Comparison of ENCODE assay signal across 8 cellular contexts in the genomic region with DNA sequence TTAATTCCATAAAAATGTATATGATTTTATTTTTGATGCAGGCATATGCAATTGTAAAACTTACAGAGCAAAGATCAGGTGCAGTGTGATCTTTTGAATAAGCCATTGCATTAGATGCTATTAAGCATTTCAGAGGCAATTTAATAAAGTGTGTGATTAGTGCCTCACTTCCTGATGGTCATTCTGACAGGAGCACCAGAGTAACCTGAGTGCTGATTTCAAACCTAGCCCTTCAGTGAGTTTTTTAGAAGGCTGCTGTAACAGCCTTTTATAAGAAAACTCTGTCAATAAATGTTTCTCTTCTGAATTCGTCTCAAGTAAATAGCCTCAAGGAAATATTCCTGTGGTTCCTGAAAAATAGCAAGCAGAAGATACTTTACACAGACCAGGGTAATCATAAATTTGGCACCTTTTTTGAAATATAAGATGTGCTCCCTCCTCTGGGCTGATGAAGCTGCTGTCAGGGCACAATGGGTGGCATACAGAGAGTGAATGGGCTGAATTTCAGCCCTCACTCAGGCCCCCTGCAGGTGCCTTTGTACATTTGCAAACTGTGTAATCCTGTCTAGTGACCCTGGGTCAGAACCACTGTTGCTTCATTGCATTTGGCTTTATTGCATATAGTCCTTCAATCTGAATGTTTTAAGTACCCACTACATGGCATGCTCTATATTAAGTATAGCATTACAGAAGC.
DNase-seq lines count a peak whose midpoint lies in the region; ATAC-seq and TF ChIP-seq lines count a peak whose summit lies in the region.

No MANE protein-coding gene starts in this region.

- no peaks in the 10 kb centered on the region for H3K4me1 Mint-ChIP-seq in activated CD8-positive, alpha-beta memory T cell treated with anti-CD3 and anti-CD28 coated beads, Interleukin-2, amount 10 ng/mL, durations not matched to agents 7 days and 5 days

- H3K36me3 ChIP-seq in OCI-LY3 (replicated peaks; ENCODE audit: low read depth, low read length): no peaks in the 10 kb centered on the region
- H3K36me3 ChIP-seq in tibial nerve: no peaks in the 10 kb centered on the region

- no peak for TF ChIP-seq EP300 in tibial nerve (IDR thresholded peaks at IDR 0.05)

- H3K27me3 ChIP-seq in OCI-LY3 (ENCODE audit: low read depth, low read length): no peaks in the 10 kb centered on the region
- H3K27me3 ChIP-seq in tibial nerve: no peaks in the 10 kb centered on the region

- no peak overlapping the region for H3K27ac Mint-ChIP-seq in activated CD8-positive, alpha-beta memory T cell treated with anti-CD3 and anti-CD28 coated beads, Interleukin-2, amount 10 ng/mL, durations not matched to agents 7 days and 5 days

- no peak for ATAC-seq in activated CD8-positive, alpha-beta memory T cell treated with anti-CD3 and anti-CD28 coated beads, Interleukin-2, amount 10 ng/mL, durations not matched to agents 7 days and 5 days
- ATAC-seq in HG02884 (IDR thresholded peaks at IDR 0.05; ENCODE audit: unreplicated experiment): peak; percentile 91

- no peaks in the 10 kb centered on the region for H3K79me2 ChIP-seq in OCI-LY3 (ENCODE audit: low read length)

- peak; percentile 44 for TF ChIP-seq CTCF in OCI-LY3 (IDR thresholded peaks at IDR 0.05; ENCODE audit: low read depth, low read length)
- no peak for TF ChIP-seq CTCF in tibial nerve (IDR thresholded peaks at IDR 0.05)

- no peaks in the 10 kb centered on the region for H4K20me1 ChIP-seq in OCI-LY3 (ENCODE audit: insufficient read depth, low read length)

- H3K9me3 ChIP-seq in OCI-LY3 (ENCODE audit: insufficient read depth, low read length) (no peaks in the 10 kb centered on the region), tibial nerve (no peaks in the 10 kb centered on the region)

- no peak overlapping the region for H3K4me3 ChIP-seq in OCI-LY3 (ENCODE audit: low read length)
- no peak overlapping the region for H3K4me3 ChIP-seq in tibial nerve

- peak; percentile 14 for DNase-seq in activated CD8-positive, alpha-beta memory T cell treated with anti-CD3 and anti-CD28 coated beads, Interleukin-2, amount 50 U/mL, for 4 hours
- DNase-seq in activated CD8-positive, alpha-beta memory T cell treated with anti-CD3 and anti-CD28 coated beads, Interleukin-2, amount 10 ng/mL, durations not matched to agents 7 days and 5 days: no peak
- DNase-seq in germinal center (ENCODE audit: low spot score) (peak; percentile 5), NCI-H446 treated with DMSO at 0.1 percent for 48 hours (lab: John Stamatoyannopoulos, UW) (no peak), nucleus accumbens (lab: John Stamatoyannopoulos, UW) (no peak), tibial nerve (ENCODE audit: low spot score in 2 of 2) (no peak)

- H3K9me3 Mint-ChIP-seq in activated CD8-positive, alpha-beta memory T cell treated with anti-CD3 and anti-CD28 coated beads, Interleukin-2, amount 10 ng/mL, durations not matched to agents 7 days and 5 days (ENCODE audit: low read depth): no peaks in the 10 kb centered on the region

- no peak for TF ChIP-seq POLR2A in tibial nerve (IDR thresholded peaks at IDR 0.05)

- no peak overlapping the region for H3K9ac ChIP-seq in OCI-LY3 (ENCODE audit: low read length)

- H3K27ac ChIP-seq in OCI-LY3 (ENCODE audit: low read length) (no peak overlapping the region), tibial nerve (no peak overlapping the region)

- no peaks in the 10 kb centered on the region for H3K4me1 ChIP-seq in OCI-LY3 (ENCODE audit: low read length)
- peaks cover 0 to 27% (median 5%) of the 10 kb centered on the region in 4 donors for H3K4me1 ChIP-seq in tibial nerve

- no peak overlapping the region for H3K4me3 Mint-ChIP-seq in activated CD8-positive, alpha-beta memory T cell treated with anti-CD3 and anti-CD28 coated beads, Interleukin-2, amount 10 ng/mL, durations not matched to agents 7 days and 5 days

- no peaks in the 10 kb centered on the region for H3K36me3 Mint-ChIP-seq in activated CD8-positive, alpha-beta memory T cell treated with anti-CD3 and anti-CD28 coated beads, Interleukin-2, amount 10 ng/mL, durations not matched to agents 7 days and 5 days

- no peak overlapping the region for H2AFZ ChIP-seq in OCI-LY3 (ENCODE audit: low read depth, low read length)

- CTCF ChIA-PET in activated CD8-positive, alpha-beta memory T cell treated with anti-CD3 and anti-CD28 coated beads, Interleukin-2, amount 10 ng/mL, durations not matched to agents 7 days and 5 days (lab: Charles Lee): no interaction called here

- no peak overlapping the region for H3K4me2 ChIP-seq in OCI-LY3 (ENCODE audit: low read length)

- WGBS in tibial nerve, 2 donors: 30 to 42% methylated on average over 1 of the region's 1 CpG

- H3K27me3 Mint-ChIP-seq in activated CD8-positive, alpha-beta memory T cell treated with anti-CD3 and anti-CD28 coated beads, Interleukin-2, amount 10 ng/mL, durations not matched to agents 7 days and 5 days: peaks cover 5% of the 10 kb centered on the region

Comparison
In these comparisons a context has a peak if more than half of its experiments do, and no peak if none do; other contexts are left out.
1. DNase-seq: peak in activated CD8-positive, alpha-beta memory T cell treated with anti-CD3 and anti-CD28 coated beads, Interleukin-2, amount 50 U/mL, for 4 hours (single experiment) and germinal center (single experiment); none in activated CD8-positive, alpha-beta memory T cell treated with anti-CD3 and anti-CD28 coated beads, Interleukin-2, amount 10 ng/mL, durations not matched to agents 7 days and 5 days (single experiment), NCI-H446 treated with DMSO at 0.1 percent for 48 hours (single experiment), nucleus accumbens (0 of 56) and tibial nerve (0 of 2).